ENCODE assay signal across 27 cellular contexts in the genomic region with DNA sequence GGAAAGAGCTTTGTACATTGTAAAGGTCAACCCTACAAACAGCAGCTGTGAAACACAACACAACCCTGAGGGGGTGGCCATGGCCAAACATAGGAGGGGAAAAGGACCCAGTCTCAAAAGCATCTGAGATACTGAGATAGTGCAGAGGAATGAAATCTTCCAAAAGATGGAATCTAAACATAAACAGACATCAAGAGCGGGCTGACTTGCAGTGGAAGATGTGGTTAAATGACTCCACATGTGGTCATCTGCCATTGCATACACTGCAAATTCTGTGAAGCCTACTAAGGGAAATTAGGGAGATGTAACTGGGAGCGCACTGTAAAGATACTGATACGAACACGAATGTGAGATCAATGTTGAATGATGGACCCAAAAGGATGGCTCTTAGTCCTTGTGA. TPM values are rescaled to one million over a fixed set of nuclear protein-coding genes. Genes with fewer than 3 reads are reported as not detected.
"Had no signal": no experiment of that assay in that cellular context is flagged by ENCODE, and none has a peak within 500 bp of the region (broad histone marks: within the 10 kb centered on the region; RNA-seq: fewer than 3 reads in every experiment).

No MANE protein-coding gene starts in this region.

- H3K27ac Mint-ChIP-seq: activated B cell treated with CpG ODN at 0.5 μM for 24 hours; activated naive CD8-positive, alpha-beta T cell treated with anti-CD3 and anti-CD28 coated beads, Interleukin-2, amount 10 ng/mL, durations not matched to agents 7 days and 5 days; effector memory CD8-positive, alpha-beta T cell; natural killer cell treated with Interleukin-12 subunit alpha and Interleukin-12 subunit beta and Interleukin-15 and Interleukin-18, amount 100 ng/mL, for 72 hours; stimulated activated memory B cell treated with anti-CD40 and anti-IgM and Interleukin-4, amounts not matched to agents 10 μg/mL and 1 μg/mL and 100 μg/mL, for 72 hours; T-helper 1 cell treated with Interleukin-12 subunit alpha and Interleukin-12 subunit beta and Interleukin-4 antibody, amounts not matched to agents 30 μg/mL and 1 μg/mL, for 36 hours had no signal

- DNase-seq: activated B cell treated with CpG ODN at 0.5 μM for 24 hours; activated CD4-positive, alpha-beta T cell treated with anti-CD3 and anti-CD28 coated beads for 4 hours; activated CD4-positive, alpha-beta T cell treated with anti-CD3 and anti-CD28 coated beads, Interleukin-2, amount 50 U/mL, for 48 hours; activated naive CD4-positive, alpha-beta T cell treated with Interleukin-2 at 50 U/mL for 16 hours; activated naive CD8-positive, alpha-beta T cell treated with anti-CD3 and anti-CD28 coated beads, Interleukin-2, amount 10 ng/mL, durations not matched to agents 7 days and 5 days; activated T-cell treated with anti-CD3 and anti-CD28 coated beads, Interleukin-2, amount 50 U/mL, for 48 hours; amygdala; body of pancreas; caudate nucleus; dorsolateral prefrontal cortex; effector memory CD8-positive, alpha-beta T cell; glutamatergic neuron; left cardiac atrium; pancreas; right cardiac atrium; stimulated activated CD4-positive, alpha-beta T cell treated with anti-CD3 and anti-CD28 coated beads, Interleukin-15, amount 100 ng/mL, for 24 hours; stomach; T1000; trophoblast cell; uterus had no signal

- H3K27me3 Mint-ChIP-seq: activated B cell treated with CpG ODN at 0.5 μM for 24 hours; activated naive CD8-positive, alpha-beta T cell treated with anti-CD3 and anti-CD28 coated beads, Interleukin-2, amount 10 ng/mL, durations not matched to agents 7 days and 5 days; effector memory CD8-positive, alpha-beta T cell; natural killer cell treated with Interleukin-12 subunit alpha and Interleukin-12 subunit beta and Interleukin-15 and Interleukin-18, amount 100 ng/mL, for 72 hours; stimulated activated memory B cell treated with anti-CD40 and anti-IgM and Interleukin-4, amounts not matched to agents 10 μg/mL and 1 μg/mL and 100 μg/mL, for 72 hours had no signal

- H3K4me3 Mint-ChIP-seq: activated B cell treated with CpG ODN at 0.5 μM for 24 hours; activated naive CD8-positive, alpha-beta T cell treated with anti-CD3 and anti-CD28 coated beads, Interleukin-2, amount 10 ng/mL, durations not matched to agents 7 days and 5 days; effector memory CD8-positive, alpha-beta T cell; natural killer cell treated with Interleukin-12 subunit alpha and Interleukin-12 subunit beta and Interleukin-15 and Interleukin-18, amount 100 ng/mL, for 72 hours; stimulated activated memory B cell treated with anti-CD40 and anti-IgM and Interleukin-4, amounts not matched to agents 10 μg/mL and 1 μg/mL and 100 μg/mL, for 72 hours; T-helper 1 cell treated with Interleukin-12 subunit alpha and Interleukin-12 subunit beta and Interleukin-4 antibody, amounts not matched to agents 30 μg/mL and 1 μg/mL, for 36 hours had no signal

- H3K36me3 Mint-ChIP-seq: activated naive CD8-positive, alpha-beta T cell treated with anti-CD3 and anti-CD28 coated beads, Interleukin-2, amount 10 ng/mL, durations not matched to agents 7 days and 5 days; natural killer cell treated with Interleukin-12 subunit alpha and Interleukin-12 subunit beta and Interleukin-15 and Interleukin-18, amount 100 ng/mL, for 72 hours; stimulated activated memory B cell treated with anti-CD40 and anti-IgM and Interleukin-4, amounts not matched to agents 10 μg/mL and 1 μg/mL and 100 μg/mL, for 72 hours had no signal

- H3K27ac ChIP-seq: body of pancreas, dorsolateral prefrontal cortex, hepatocyte, pancreas, skin epidermis, stomach, suprapubic skin, uterus had no signal

- H3K9me3 ChIP-seq: body of pancreas, pancreas, stomach, suprapubic skin, uterus had no signal

- H3K4me2 ChIP-seq: hepatocyte had no signal

- H3K27me3 ChIP-seq: body of pancreas, dorsolateral prefrontal cortex, hepatocyte, pancreas, stomach, suprapubic skin, uterus had no signal

- H3K4me1 Mint-ChIP-seq: activated B cell treated with CpG ODN at 0.5 μM for 24 hours; activated naive CD8-positive, alpha-beta T cell treated with anti-CD3 and anti-CD28 coated beads, Interleukin-2, amount 10 ng/mL, durations not matched to agents 7 days and 5 days; stimulated activated memory B cell treated with anti-CD40 and anti-IgM and Interleukin-4, amounts not matched to agents 10 μg/mL and 1 μg/mL and 100 μg/mL, for 72 hours had no signal

- H3K9me3 Mint-ChIP-seq: stimulated activated memory B cell treated with anti-CD40 and anti-IgM and Interleukin-4, amounts not matched to agents 10 μg/mL and 1 μg/mL and 100 μg/mL, for 72 hours; T-helper 1 cell treated with Interleukin-12 subunit alpha and Interleukin-12 subunit beta and Interleukin-4 antibody, amounts not matched to agents 30 μg/mL and 1 μg/mL, for 36 hours had no signal

- H2AFZ ChIP-seq: hepatocyte had no signal

- ATAC-seq: body of pancreas; effector memory CD8-positive, alpha-beta T cell; esophagus mucosa; left cardiac atrium; natural killer cell treated with Interleukin-12 subunit alpha and Interleukin-12 subunit beta and Interleukin-15 and Interleukin-18, amount 100 ng/mL, for 72 hours; pancreas; right cardiac atrium; stimulated activated memory B cell treated with anti-CD40 and anti-IgM and Interleukin-4, amounts not matched to agents 10 μg/mL and 1 μg/mL and 100 μg/mL, for 72 hours had no signal

- H3K36me3 ChIP-seq: pancreas, suprapubic skin, uterus had no signal

- H3K4me3 ChIP-seq: body of pancreas, dorsolateral prefrontal cortex, hepatocyte, pancreas, skin epidermis, stomach, suprapubic skin, uterus had no signal

- H3K4me1 ChIP-seq: body of pancreas, pancreas, stomach, uterus had no signal

RNA-seq across cellular contexts. Expression of a gene that starts 22.0 kb away (rescaled TPM):
- total RNA-seq: activated B cell treated with CpG ODN at 0.5 μM for 24 hours; activated naive CD8-positive, alpha-beta T cell treated with anti-CD3 and anti-CD28 coated beads, Interleukin-2, amount 10 ng/mL, durations not matched to agents 7 days and 5 days; body of pancreas; natural killer cell treated with Interleukin-12 subunit alpha and Interleukin-12 subunit beta and Interleukin-15 and Interleukin-18, amount 100 ng/mL, for 72 hours had no signal
